In genomic region chr1:111725192-111725591, GRCh38 we compare ENCODE assay signal across 1 cellular context.
TF ChIP-seq lines count a peak whose summit lies in the region.

No MANE protein-coding gene starts in this region.

TF ChIP-seq in WTC11, 78 proteins besides CTCF, POLR2A, EP300 and RAD21 (continued from another document):
- TF ChIP-seq CREB1 (CRISPR knock-in tag; IDR thresholded peaks at IDR 0.05) (no peak), FOXP4 (CRISPR knock-in tag; IDR thresholded peaks at IDR 0.05) (no peak), AFF4 (CRISPR knock-in tag; IDR thresholded peaks at IDR 0.05; ENCODE audit: borderline replicate concordance) (no peak), ESRRA (CRISPR knock-in tag; IDR thresholded peaks at IDR 0.05; ENCODE audit: borderline replicate concordance) (0 out of 2 replicates have a peak, but pooled peaks have one; percentile 33), JAZF1 (CRISPR knock-in tag; IDR thresholded peaks at IDR 0.05) (no peak), USF1 (CRISPR knock-in tag; IDR thresholded peaks at IDR 0.05) (peak; percentile 52; the same call in 1 of the 2 replicates)
